In the genomic region with DNA sequence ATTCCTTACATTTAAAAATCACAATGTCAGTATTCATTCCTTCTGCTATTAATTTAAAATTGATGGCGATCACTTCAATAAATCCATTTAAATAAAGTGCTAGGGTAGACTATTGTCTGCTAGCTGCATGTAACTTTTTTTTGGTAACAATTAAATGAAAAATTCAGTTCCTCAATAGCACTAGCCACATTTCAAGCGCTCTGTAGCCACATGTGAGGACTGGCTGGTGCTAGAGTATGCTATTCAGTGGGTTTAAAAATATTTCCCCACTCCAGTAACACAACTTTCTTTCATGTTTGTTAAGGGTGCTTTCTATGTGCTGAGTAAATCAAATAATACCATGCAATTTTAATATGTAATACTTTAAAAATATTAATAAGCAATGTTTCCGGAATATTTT, we compare ENCODE assay signal across 8 cellular contexts.
DNase-seq lines count a peak whose midpoint lies in the region; ATAC-seq and TF ChIP-seq lines count a peak whose summit lies in the region.

No MANE protein-coding gene starts in this region.

- peak overlapping the region; percentile 90; the same call in 1 of the 2 replicates for H3K9ac ChIP-seq in MM.1S (ENCODE audit: low read length)

- H3K79me2 ChIP-seq in MM.1S (ENCODE audit: low read length): peaks cover 6% of the 10 kb centered on the region; the same call in 1 of the 2 replicates

- DNase-seq in A673 (ENCODE audit: low spot score) (no peak), MM.1S (peak; percentile 32), astrocyte of the cerebellum (ENCODE audit: low read depth) (no peak), left colon (no peak), suprapubic skin (ENCODE audit: low spot score in 2 of 2) (no peak), NCI-H1417 (lab: John Stamatoyannopoulos, UW) (no peak)
- DNase-seq in activated CD4-positive, alpha-beta T cell treated with anti-CD3 and anti-CD28 coated beads for 1 hour: no peak

- no peaks in the 10 kb centered on the region for H4K20me1 ChIP-seq in MM.1S (ENCODE audit: insufficient read depth, low read length)

- CTCF ChIA-PET in A673 (lab: Charles Lee): no interaction called here

- H3K4me1 ChIP-seq in A673 (ENCODE audit: insufficient read depth, low read length, poor library complexity, severe bottlenecking): no peaks in the 10 kb centered on the region
- H3K4me1 ChIP-seq in MM.1S (ENCODE audit: low read length): peaks cover 6% of the 10 kb centered on the region; the same call in 1 of the 2 replicates
- H3K4me1 ChIP-seq in suprapubic skin: peaks cover 16% of the 10 kb centered on the region

- TF ChIP-seq POLR2A in suprapubic skin (IDR thresholded peaks at IDR 0.05): no peak

- TF ChIP-seq CTCF in A673 (conservative IDR thresholded peaks at IDR 0.05; ENCODE audit: low read depth, low read length) (no peak), MM.1S (IDR thresholded peaks at IDR 0.05; ENCODE audit: low read length) (no peak), astrocyte of the cerebellum (IDR thresholded peaks at IDR 0.05; ENCODE audit: low read depth, low read length, missing control alignments) (no peak), suprapubic skin (IDR thresholded peaks at IDR 0.05) (no peak)

- H3K9me2 ChIP-seq in MM.1S (replicated peaks; ENCODE audit: insufficient read depth, low read length): no peaks in the 10 kb centered on the region

- peak overlapping the region; percentile 51 for H3K4me3 ChIP-seq in A673 (ENCODE audit: low read depth, low read length, poor library complexity, severe bottlenecking)
- H3K4me3 ChIP-seq in MM.1S (ENCODE audit: low read length): peak overlapping the region; percentile 84
- peak overlapping the region; percentile 56 for H3K4me3 ChIP-seq in astrocyte of the cerebellum (ENCODE audit: low read depth, low read length)
- peak overlapping the region; percentile 48 for H3K4me3 ChIP-seq in suprapubic skin

- H3K9me3 ChIP-seq in A673 (ENCODE audit: low read depth, low read length, poor library complexity, severe bottlenecking): no peaks in the 10 kb centered on the region
- no peaks in the 10 kb centered on the region for H3K9me3 ChIP-seq in MM.1S (replicated peaks; ENCODE audit: insufficient read depth, low read length)
- no peaks in the 10 kb centered on the region for H3K9me3 ChIP-seq in suprapubic skin

- BruUV-seq in A673 (replicated peaks; lab: Mats Ljungman, UMichigan): TSS peak; percentile 73

- in situ Hi-C loops in astrocyte of the cerebellum (cut with HindIII; ENCODE audit: low sequenced_read_pairs): no loop called here

- intact Hi-C loops in A673 (cut with micrococcal nuclease; ENCODE audit: unreplicated experiment): no loop called here
- intact Hi-C loops in left colon (cut with DNase I, micrococcal nuclease): no loop called here

- WGBS in suprapubic skin: 12% methylated on average over 3 of the region's 3 CpGs

- peak overlapping the region; percentile 76 for H2AFZ ChIP-seq in MM.1S (ENCODE audit: low read length)

- H3K27ac ChIP-seq in A673 (ENCODE audit: low read depth, low read length, poor library complexity, severe bottlenecking) (peak overlapping the region; percentile 83), MM.1S (ENCODE audit: low read length) (peak overlapping the region; percentile 96; the same call in 1 of the 2 replicates), suprapubic skin (peak overlapping the region; percentile 93)

- H3K27me3 ChIP-seq in A673 (replicated peaks; ENCODE audit: insufficient read depth, low read depth, low read length, poor library complexity) (peaks cover 4% of the 10 kb centered on the region), MM.1S (replicated peaks; ENCODE audit: insufficient read depth, low read length) (no peaks in the 10 kb centered on the region), suprapubic skin (no peaks in the 10 kb centered on the region)

- ATAC-seq in GM18517 (IDR thresholded peaks at IDR 0.05; ENCODE audit: unreplicated experiment) (peak; percentile 20), left colon (peak; percentile 38)

- POLR2A ChIA-PET in A673 (lab: Charles Lee; ENCODE audit: low non-redundant PET): no interaction called here

- H3F3A ChIP-seq in MM.1S (ENCODE audit: insufficient read depth, low read length): peaks cover 12% of the 10 kb centered on the region; the same call in 1 of the 2 replicates

- H3K36me3 ChIP-seq in A673 (ENCODE audit: insufficient read depth, low read length, poor library complexity, severe bottlenecking) (peaks cover 12% of the 10 kb centered on the region), MM.1S (replicated peaks; ENCODE audit: insufficient read depth, low read length) (no peaks in the 10 kb centered on the region), suprapubic skin (peaks cover 15% of the 10 kb centered on the region)

- no peak for TF ChIP-seq EP300 in suprapubic skin (IDR thresholded peaks at IDR 0.05)

- H3K4me2 ChIP-seq in MM.1S (ENCODE audit: low read depth, low read length): peak overlapping the region; percentile 84
